ENCODE assay signal across 10 cellular contexts in genomic region chr4:4990857-4991540, GRCh38. TPM values are rescaled to one million over a fixed set of nuclear protein-coding genes. Genes with fewer than 3 reads are reported as not detected.
DNase-seq lines count a peak whose midpoint lies in the region; ATAC-seq and TF ChIP-seq lines count a peak whose summit lies in the region.
"Had no signal": no experiment of that assay in that cellular context is flagged by ENCODE, and none has a peak within 500 bp of the region (broad histone marks: within the 10 kb centered on the region; RNA-seq: fewer than 3 reads in every experiment).

No MANE protein-coding gene starts in this region.

- H3K4me1 ChIP-seq in Panc1 (ENCODE audit: control insufficient read depth, insufficient read depth, low read length) (peaks cover 17% of the 10 kb centered on the region), neuronal stem cell (ENCODE audit: control insufficient read depth in 2 of 2, insufficient read depth in 1 of 2, low read depth in 1 of 2, low read length in 2 of 2) (no peaks in the 10 kb centered on the region)

- no peak overlapping the region for H2BK5ac ChIP-seq in neuronal stem cell (ENCODE audit: low read length)

- CTCF ChIA-PET in Panc1 (lab: Charles Lee), result no interaction called here

- H4K8ac ChIP-seq in neuronal stem cell (ENCODE audit: low read depth, low read length), result no peak overlapping the region

- H3K27ac Mint-ChIP-seq in activated T-helper 1 cell treated with anti-CD3 and anti-CD28 coated beads, Interleukin-12 subunit alpha, Interleukin-12 subunit beta, Interleukin-2, Interleukin-4 antibody, amounts not matched to agents 30 ng/mL and 10 ng/mL and 1 ng/mL, durations not matched to agents 14 hours and 24 hours and 36 hours, result no peak overlapping the region
- H3K27ac Mint-ChIP-seq: CD8-positive, alpha-beta T cell had no signal

- DNase-seq in AG08396 (ENCODE audit: low spot score) (peak; percentile 83), Panc1 (ENCODE audit: low read depth, low spot score) (no peak), foreskin fibroblast (peak; percentile 82 to 87), neuronal stem cell (ENCODE audit: low spot score) (no peak), HT-29 (ENCODE audit: low spot score) (no peak), DMS79 (lab: John Stamatoyannopoulos, UW) (no peak), SHP77 treated with DMSO at 0.1 percent for 48 hours (lab: John Stamatoyannopoulos, UW) (no peak)
- DNase-seq in activated T-helper 1 cell treated with anti-CD3 and anti-CD28 coated beads, Interleukin-12 subunit alpha, Interleukin-12 subunit beta, Interleukin-2, Interleukin-4 antibody, amounts not matched to agents 30 ng/mL and 10 ng/mL and 1 ng/mL, durations not matched to agents 14 hours and 24 hours and 36 hours (ENCODE audit: low spot score), result no peak
- DNase-seq: activated gamma-delta T cell treated with Interleukin-2 at 50 U/mL for 16 hours had no signal

- H2AK5ac ChIP-seq in neuronal stem cell (ENCODE audit: low read depth, low read length), result peak overlapping the region; percentile 39

- H3K9me3 ChIP-seq in Panc1 (ENCODE audit: control insufficient read depth, insufficient read depth, low read depth, low read length), result no peaks in the 10 kb centered on the region
- no peaks in the 10 kb centered on the region for H3K9me3 ChIP-seq in neuronal stem cell (replicated peaks in 1 of 2; ENCODE audit: control insufficient read depth in 2 of 2, insufficient read depth in 1 of 2, low read depth in 1 of 2, low read length in 2 of 2)

- in situ Hi-C loops in Panc1 (cut with HindIII; ENCODE audit: low pct_unique_long_range_greater_than_20kb, low sequenced_read_pairs), result no loop called here

- no peak overlapping the region for H3K4ac ChIP-seq in neuronal stem cell (ENCODE audit: low read length)

- H3K4me1 Mint-ChIP-seq in activated T-helper 1 cell treated with anti-CD3 and anti-CD28 coated beads, Interleukin-12 subunit alpha, Interleukin-12 subunit beta, Interleukin-2, Interleukin-4 antibody, amounts not matched to agents 30 ng/mL and 10 ng/mL and 1 ng/mL, durations not matched to agents 14 hours and 24 hours and 36 hours (ENCODE audit: low read depth), result no peaks in the 10 kb centered on the region

- H3K4me3 ChIP-seq in Panc1 (ENCODE audit: low read depth in 2 of 2, low read length in 2 of 2), result no peak overlapping the region
- no peak overlapping the region for H3K4me3 ChIP-seq in foreskin fibroblast (ENCODE audit: low read depth in 1 of 2, low read length in 2 of 2)
- H3K4me3 ChIP-seq in neuronal stem cell (ENCODE audit: low read length in 2 of 2), result no peak overlapping the region

- no peak overlapping the region for H3K4me2 ChIP-seq in neuronal stem cell (ENCODE audit: insufficient read depth, low read length, poor library complexity, severe bottlenecking)

- H3K14ac ChIP-seq in neuronal stem cell (ENCODE audit: low read length), result peak overlapping the region; percentile 59

- no peak overlapping the region for H2BK15ac ChIP-seq in neuronal stem cell (ENCODE audit: low read length)

- H3K36me3 ChIP-seq in Panc1 (ENCODE audit: control insufficient read depth, insufficient read depth, low read length), result no peaks in the 10 kb centered on the region
- H3K36me3 ChIP-seq in neuronal stem cell (replicated peaks in 1 of 2; ENCODE audit: control insufficient read depth in 2 of 2, insufficient read depth in 2 of 2, low read length in 2 of 2), result no peaks in the 10 kb centered on the region

- H3K9ac ChIP-seq in neuronal stem cell (ENCODE audit: low read depth, low read length, poor library complexity), result no peak overlapping the region

- BruUV-seq in Panc1 (replicated peaks; lab: Mats Ljungman, UMichigan), result no TSS peak

- H3K18ac ChIP-seq in neuronal stem cell (ENCODE audit: low read length), result peak overlapping the region; percentile 70

- no peaks in the 10 kb centered on the region for H3K27me3 Mint-ChIP-seq in activated T-helper 1 cell treated with anti-CD3 and anti-CD28 coated beads, Interleukin-12 subunit alpha, Interleukin-12 subunit beta, Interleukin-2, Interleukin-4 antibody, amounts not matched to agents 30 ng/mL and 10 ng/mL and 1 ng/mL, durations not matched to agents 14 hours and 24 hours and 36 hours (ENCODE audit: insufficient read depth)

- H3K27me3 ChIP-seq in Panc1 (ENCODE audit: control insufficient read depth, insufficient read depth, low read length), result no peaks in the 10 kb centered on the region
- H3K27me3 ChIP-seq in neuronal stem cell (ENCODE audit: control insufficient read depth in 3 of 3, insufficient read depth in 3 of 3, low read depth in 1 of 3, low read length in 3 of 3), result no peaks in the 10 kb centered on the region

- TF ChIP-seq CTCF in Panc1 (IDR thresholded peaks at IDR 0.05) (no peak), foreskin fibroblast (IDR thresholded peaks at IDR 0.05; ENCODE audit: low read depth, low read length) (no peak)

- no peak overlapping the region for H2BK120ac ChIP-seq in neuronal stem cell (ENCODE audit: low read depth, low read length)

- H3K79me1 ChIP-seq in neuronal stem cell (ENCODE audit: low read depth, low read length), result no peaks in the 10 kb centered on the region

- WGBS in neuronal stem cell (ENCODE audit: extremely low coverage in 2 of 2, insufficient read length in 2 of 2, insufficient replicate concordance in 1 of 2), 2 donors, result no CpG with 5 or more reads among the region's 15 CpGs

- H3K36me3 Mint-ChIP-seq in activated T-helper 1 cell treated with anti-CD3 and anti-CD28 coated beads, Interleukin-12 subunit alpha, Interleukin-12 subunit beta, Interleukin-2, Interleukin-4 antibody, amounts not matched to agents 30 ng/mL and 10 ng/mL and 1 ng/mL, durations not matched to agents 14 hours and 24 hours and 36 hours (ENCODE audit: low read depth), result no peaks in the 10 kb centered on the region
- H3K36me3 Mint-ChIP-seq: CD8-positive, alpha-beta T cell had no signal

- H3K27ac ChIP-seq in Panc1 (ENCODE audit: low read length), result no peak overlapping the region; the same call in 1 of the 2 replicates
- no peak overlapping the region for H3K27ac ChIP-seq in neuronal stem cell (replicated peaks; ENCODE audit: low read length)

- no peak overlapping the region for H3K23ac ChIP-seq in neuronal stem cell (ENCODE audit: low read depth, low read length, poor library complexity)

- peak; percentile 82 for ATAC-seq in Panc1
- ATAC-seq: CD8-positive, alpha-beta T cell had no signal

- H3K9me3 Mint-ChIP-seq in activated T-helper 1 cell treated with anti-CD3 and anti-CD28 coated beads, Interleukin-12 subunit alpha, Interleukin-12 subunit beta, Interleukin-2, Interleukin-4 antibody, amounts not matched to agents 30 ng/mL and 10 ng/mL and 1 ng/mL, durations not matched to agents 14 hours and 24 hours and 36 hours, result no peaks in the 10 kb centered on the region
- H3K9me3 Mint-ChIP-seq: CD8-positive, alpha-beta T cell had no signal

- H2BK12ac ChIP-seq in neuronal stem cell (ENCODE audit: low read length), result no peak overlapping the region

- intact Hi-C loops in Panc1 (cut with micrococcal nuclease; ENCODE audit: unreplicated experiment), result loop anchor here (10.0 kb wide), 1 partner anchor 154 kb away; no protein-coding TSS in a partner anchor
- intact Hi-C loops in activated T-helper 1 cell treated with anti-CD3 and anti-CD28 coated beads, Interleukin-12 subunit alpha, Interleukin-12 subunit beta, Interleukin-2, Interleukin-4 antibody, amounts not matched to agents 30 ng/mL and 10 ng/mL and 1 ng/mL, durations not matched to agents 14 hours and 24 hours and 36 hours (cut with micrococcal nuclease), result no loop called here

- H3K4me3 Mint-ChIP-seq in activated T-helper 1 cell treated with anti-CD3 and anti-CD28 coated beads, Interleukin-12 subunit alpha, Interleukin-12 subunit beta, Interleukin-2, Interleukin-4 antibody, amounts not matched to agents 30 ng/mL and 10 ng/mL and 1 ng/mL, durations not matched to agents 14 hours and 24 hours and 36 hours, result no peak overlapping the region
- H3K4me3 Mint-ChIP-seq: CD8-positive, alpha-beta T cell had no signal

- POLR2A ChIA-PET in Panc1 (lab: Charles Lee), result no interaction called here

- no peak overlapping the region for H2AFZ ChIP-seq in neuronal stem cell (ENCODE audit: low read length)

- no peak overlapping the region for H4K91ac ChIP-seq in neuronal stem cell (ENCODE audit: low read depth, low read length, poor library complexity)

RNA-seq across cellular contexts. Expression of gene CYTL1, which starts 28.3 kb away (rescaled TPM):
- total RNA-seq in Panc1 (2021; ENCODE audit: unreplicated experiment), result not detected
- not detected for polyA plus RNA-seq in Panc1 (2012; ENCODE audit: insufficient read length)
- polyA plus RNA-seq in neuronal stem cell (2013, experiment 1 of 2), result 4.2 TPM
- 4.7 TPM for polyA plus RNA-seq in neuronal stem cell (2013, experiment 2 of 2)
- total RNA-seq in HT-29 (2014; rRNA removed; shearing (Covaris generic)), result not detected in 2 replicates
- not detected in 2 replicates for total RNA-seq in activated T-helper 1 cell treated with anti-CD3 and anti-CD28 coated beads, Interleukin-12 subunit alpha, Interleukin-12 subunit beta, Interleukin-2, Interleukin-4 antibody, amounts not matched to agents 30 ng/mL and 10 ng/mL and 1 ng/mL, durations not matched to agents 14 hours and 24 hours and 36 hours
- total RNA-seq: CD8-positive, alpha-beta T cell had no signal

Comparison
In these comparisons a context has a peak if more than half of its experiments do, and no peak if none do; other contexts are left out.
1. DNase-seq: peak in AG08396 (single experiment) and foreskin fibroblast (2 of 2); none in Panc1 (single experiment), neuronal stem cell (single experiment), HT-29 (single experiment), activated T-helper 1 cell treated with anti-CD3 and anti-CD28 coated beads, Interleukin-12 subunit alpha, Interleukin-12 subunit beta, Interleukin-2, Interleukin-4 antibody, amounts not matched to agents 30 ng/mL and 10 ng/mL and 1 ng/mL, durations not matched to agents 14 hours and 24 hours and 36 hours (single experiment), DMS79 (single experiment) and SHP77 treated with DMSO at 0.1 percent for 48 hours (single experiment).